ENCODE assay signal across 18 cellular contexts in genomic region chr2:33091541-33092123, GRCh38.
"Had no signal": no experiment of that assay in that cellular context is flagged by ENCODE, and none has a peak within 500 bp of the region (broad histone marks: within the 10 kb centered on the region; RNA-seq: fewer than 3 reads in every experiment).

No MANE protein-coding gene starts in this region.

- H3K9me3 Mint-ChIP-seq: immature natural killer cell had no signal

- H3K4me1 Mint-ChIP-seq: activated CD4-positive, alpha-beta T cell treated with anti-CD3 and anti-CD28 coated beads for 36 hours; activated CD8-positive, alpha-beta memory T cell treated with anti-CD3 and anti-CD28 coated beads, Interleukin-2, amount 10 ng/mL, durations not matched to agents 7 days and 5 days; immature natural killer cell; naive B cell had no signal

- H3K36me3 ChIP-seq: brain microvascular endothelial cell, SJCRH30 had no signal

- H3K4me3 Mint-ChIP-seq: activated CD4-positive, alpha-beta memory T cell treated with anti-CD3 and anti-CD28 coated beads for 36 hours; activated CD4-positive, alpha-beta T cell treated with anti-CD3 and anti-CD28 coated beads for 36 hours; activated CD8-positive, alpha-beta memory T cell treated with anti-CD3 and anti-CD28 coated beads, Interleukin-2, amount 10 ng/mL, durations not matched to agents 7 days and 5 days; immature natural killer cell; naive B cell had no signal

- H3K27ac Mint-ChIP-seq: activated CD4-positive, alpha-beta memory T cell treated with anti-CD3 and anti-CD28 coated beads for 36 hours; activated CD4-positive, alpha-beta T cell treated with anti-CD3 and anti-CD28 coated beads for 36 hours; activated CD8-positive, alpha-beta memory T cell treated with anti-CD3 and anti-CD28 coated beads, Interleukin-2, amount 10 ng/mL, durations not matched to agents 7 days and 5 days; immature natural killer cell; naive B cell had no signal

- ATAC-seq: activated CD4-positive, alpha-beta T cell treated with anti-CD3 and anti-CD28 coated beads for 36 hours; activated CD8-positive, alpha-beta memory T cell treated with anti-CD3 and anti-CD28 coated beads, Interleukin-2, amount 10 ng/mL, durations not matched to agents 7 days and 5 days had no signal

- H2AFZ ChIP-seq: parathyroid adenoma had no signal

- H3K27ac ChIP-seq: brain microvascular endothelial cell, epithelial cell of prostate, parathyroid adenoma, SJCRH30 had no signal

- H3K27me3 ChIP-seq: brain microvascular endothelial cell, SJCRH30 had no signal

- H3K9ac ChIP-seq: parathyroid adenoma had no signal

- H3K36me3 Mint-ChIP-seq: activated CD4-positive, alpha-beta memory T cell treated with anti-CD3 and anti-CD28 coated beads for 36 hours; activated CD8-positive, alpha-beta memory T cell treated with anti-CD3 and anti-CD28 coated beads, Interleukin-2, amount 10 ng/mL, durations not matched to agents 7 days and 5 days; immature natural killer cell; naive B cell had no signal

- H3K9me3 ChIP-seq: SJCRH30 had no signal

- DNase-seq: activated CD4-positive, alpha-beta memory T cell treated with anti-CD3 and anti-CD28 coated beads for 36 hours; activated CD4-positive, alpha-beta T cell treated with anti-CD3 and anti-CD28 coated beads for 36 hours; activated CD8-positive, alpha-beta memory T cell treated with anti-CD3 and anti-CD28 coated beads, Interleukin-2, amount 10 ng/mL, durations not matched to agents 7 days and 5 days; activated naive CD4-positive, alpha-beta T cell treated with anti-CD3 and anti-CD28 coated beads, Interleukin-2, amount 50 U/mL, for 16 hours; activated T-cell treated with anti-CD3 and anti-CD28 coated beads, Interleukin-2, amount 50 U/mL, for 1 hour; amniotic stem cell; brain microvascular endothelial cell; glutamatergic neuron; immature natural killer cell; left colon; naive B cell; SJCRH30; stimulated activated CD4-positive, alpha-beta T cell treated with anti-CD3 and anti-CD28 coated beads, Interleukin-4, amount 100 ng/mL, for 24 hours; stimulated activated naive CD4-positive, alpha-beta T cell treated with Interleukin-2 at 50 U/mL for 16 hours; T-helper 2 cell had no signal

- H3K4me1 ChIP-seq: parathyroid adenoma had no signal

- H3K79me2 ChIP-seq: parathyroid adenoma had no signal

- H3K4me3 ChIP-seq: SJCRH30, skin epidermis had no signal
